In the genomic region with DNA sequence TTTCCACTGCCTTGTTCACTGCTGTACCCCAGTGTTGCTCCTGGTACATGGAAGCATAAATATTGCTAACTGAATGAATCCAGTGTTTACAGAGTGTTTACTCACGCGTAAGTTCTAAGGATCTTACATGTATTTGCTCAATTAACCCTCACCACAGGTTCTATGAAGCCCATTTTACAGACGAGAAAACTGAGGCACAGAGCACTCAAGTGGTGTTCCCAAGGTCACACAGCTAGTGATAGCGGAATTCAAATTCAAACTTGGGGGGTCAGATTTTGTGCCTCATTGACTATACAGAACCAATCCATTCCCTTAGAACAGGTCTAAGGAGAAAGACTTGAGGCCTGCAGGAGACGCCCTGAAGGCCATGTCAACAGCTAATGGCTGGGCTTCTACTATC, we compare ENCODE assay signal across 1 cellular context.
TF ChIP-seq lines count a peak whose summit lies in the region.

No MANE protein-coding gene starts in this region.

TF ChIP-seq in K562, 482 proteins besides CTCF, POLR2A, EP300 and RAD21 (continued from another document):
- TF ChIP-seq, protein P1, sequence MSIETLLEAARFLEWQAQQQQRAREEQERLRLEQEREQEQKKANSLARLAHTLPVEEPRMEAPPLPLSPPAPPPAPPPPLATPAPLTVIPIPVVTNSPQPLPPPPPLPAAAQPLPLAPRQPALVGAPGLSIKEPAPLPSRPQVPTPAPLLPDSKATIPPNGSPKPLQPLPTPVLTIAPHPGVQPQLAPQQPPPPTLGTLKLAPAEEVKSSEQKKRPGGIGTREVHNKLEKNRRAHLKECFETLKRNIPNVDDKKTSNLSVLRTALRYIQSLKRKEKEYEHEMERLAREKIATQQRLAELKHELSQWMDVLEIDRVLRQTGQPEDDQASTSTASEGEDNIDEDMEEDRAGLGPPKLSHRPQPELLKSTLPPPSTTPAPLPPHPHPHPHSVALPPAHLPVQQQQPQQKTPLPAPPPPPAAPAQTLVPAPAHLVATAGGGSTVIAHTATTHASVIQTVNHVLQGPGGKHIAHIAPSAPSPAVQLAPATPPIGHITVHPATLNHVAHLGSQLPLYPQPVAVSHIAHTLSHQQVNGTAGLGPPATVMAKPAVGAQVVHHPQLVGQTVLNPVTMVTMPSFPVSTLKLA (conservative IDR thresholded peaks at IDR 0.05): no peak
- TF ChIP-seq CHD4 (IDR thresholded peaks at IDR 0.05; ENCODE audit: insufficient read depth, insufficient replicate concordance, low read depth, low read length, poor library complexity, severe bottlenecking): peak; percentile 37
- TF ChIP-seq HDAC2 (IDR thresholded peaks at IDR 0.05): peak; percentile 34; the same call in 1 of the 2 replicates
